ENCODE assay signal across 28 cellular contexts in the genomic region with DNA sequence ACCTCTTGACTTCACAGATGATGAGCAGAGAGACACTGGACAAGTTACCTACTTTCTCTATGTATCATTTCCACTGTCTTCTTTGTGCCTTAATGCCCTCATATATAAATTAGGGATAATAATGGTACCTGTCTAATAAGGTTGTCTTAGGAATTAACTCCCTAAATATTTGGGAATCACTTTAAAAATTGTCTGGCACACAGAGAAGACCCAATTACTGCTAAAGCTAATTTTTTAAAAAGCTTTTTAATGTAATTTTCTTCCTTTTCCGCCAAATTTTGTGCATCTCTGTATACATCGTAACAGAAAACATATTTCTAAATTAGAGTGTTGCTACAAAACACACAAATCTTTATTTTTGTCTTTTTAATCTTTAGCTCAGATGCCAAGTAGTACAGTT.
"Had no signal": no experiment of that assay in that cellular context is flagged by ENCODE, and none has a peak within 500 bp of the region (broad histone marks: within the 10 kb centered on the region; RNA-seq: fewer than 3 reads in every experiment).

No MANE protein-coding gene starts in this region.

- H3K36me3 Mint-ChIP-seq: stimulated activated effector memory CD8-positive, alpha-beta T cell treated with anti-CD3 and anti-CD28 coated beads, Interleukin-12 subunit alpha, Interleukin-12 subunit beta, amount 100 ng/mL, for 72 hours; stimulated activated naive B cell treated with anti-CD40 and anti-IgM and Interleukin-4, amounts not matched to agents 10 μg/mL and 1 μg/mL and 100 μg/mL, for 72 hours had no signal

- H3K36me3 ChIP-seq: neural progenitor cell, ovary, right lobe of liver, sigmoid colon, stomach, thoracic aorta, thyroid gland, tibial nerve, upper lobe of left lung, vagina had no signal

- H3K4me3 ChIP-seq: neural progenitor cell, ovary, psoas muscle, right lobe of liver, sigmoid colon, stomach, thoracic aorta, thyroid gland, tibial nerve, upper lobe of left lung, vagina had no signal

- H3K4me3 Mint-ChIP-seq: nephron; neural progenitor cell; stimulated activated effector memory CD8-positive, alpha-beta T cell treated with anti-CD3 and anti-CD28 coated beads, Interleukin-12 subunit alpha, Interleukin-12 subunit beta, amount 100 ng/mL, for 72 hours; stimulated activated naive B cell treated with anti-CD40 and anti-IgM and Interleukin-4, amounts not matched to agents 10 μg/mL and 1 μg/mL and 100 μg/mL, for 72 hours; stimulated activated naive CD8-positive, alpha-beta T cell treated with anti-CD3 and anti-CD28 coated beads, Interleukin-15, Interleukin-2, amounts not matched to agents 100 ng/mL and 50 ng/mL, for 24 hours had no signal

- FAIRE-seq: small intestine, urothelium cell line had no signal

- H3K27ac ChIP-seq: neural progenitor cell, ovary, parathyroid adenoma, psoas muscle, right lobe of liver, sigmoid colon, stomach, thoracic aorta, thyroid gland, tibial nerve, upper lobe of left lung, vagina had no signal

- ATAC-seq: psoas muscle; right cardiac atrium; right lobe of liver; stimulated activated effector memory CD8-positive, alpha-beta T cell treated with anti-CD3 and anti-CD28 coated beads, Interleukin-12 subunit alpha, Interleukin-12 subunit beta, amount 100 ng/mL, for 72 hours; stimulated activated naive B cell treated with anti-CD40 and anti-IgM and Interleukin-4, amounts not matched to agents 10 μg/mL and 1 μg/mL and 100 μg/mL, for 72 hours had no signal

- H3K4me2 ChIP-seq: neural progenitor cell had no signal

- H3K4me1 ChIP-seq: neural progenitor cell, parathyroid adenoma, psoas muscle, right lobe of liver, sigmoid colon, stomach, thyroid gland, tibial nerve, upper lobe of left lung, vagina had no signal

- H2AFZ ChIP-seq: neural progenitor cell, parathyroid adenoma had no signal

- H3K4me1 Mint-ChIP-seq: nephron; stimulated activated effector memory CD8-positive, alpha-beta T cell treated with anti-CD3 and anti-CD28 coated beads, Interleukin-12 subunit alpha, Interleukin-12 subunit beta, amount 100 ng/mL, for 72 hours; stimulated activated naive B cell treated with anti-CD40 and anti-IgM and Interleukin-4, amounts not matched to agents 10 μg/mL and 1 μg/mL and 100 μg/mL, for 72 hours had no signal

- H3K27me3 Mint-ChIP-seq: progenitor cell of endocrine pancreas; stimulated activated naive B cell treated with anti-CD40 and anti-IgM and Interleukin-4, amounts not matched to agents 10 μg/mL and 1 μg/mL and 100 μg/mL, for 72 hours; stimulated activated naive CD8-positive, alpha-beta T cell treated with anti-CD3 and anti-CD28 coated beads, Interleukin-15, Interleukin-2, amounts not matched to agents 100 ng/mL and 50 ng/mL, for 24 hours had no signal

- H3K9ac ChIP-seq: neural progenitor cell, parathyroid adenoma had no signal

- H3K27me3 ChIP-seq: neural progenitor cell, ovary, right lobe of liver, sigmoid colon, stomach, thyroid gland, tibial nerve, upper lobe of left lung, vagina had no signal

- DNase-seq: occipital lobe; ovary; posterior cingulate gyrus; psoas muscle; right cardiac atrium; right lobe of liver; sigmoid colon; small intestine; stimulated activated CD4-positive, alpha-beta T cell treated with anti-CD3 and anti-CD28 coated beads, Interleukin-15, amount 100 ng/mL, for 24 hours; stimulated activated CD4-positive, alpha-beta T cell treated with anti-CD3 and anti-CD28 coated beads, Interleukin-2, amount 100 ng/mL, for 24 hours; stimulated activated CD4-positive, alpha-beta T cell treated with anti-CD3 and anti-CD28 coated beads, Interleukin-2, amount 100 ng/mL, for 48 hours; stimulated activated CD4-positive, alpha-beta T cell treated with anti-CD3 and anti-CD28 coated beads, Interleukin-4, amount 100 ng/mL, for 24 hours; stimulated activated naive B cell treated with anti-CD40 and anti-IgM and Interleukin-4, amounts not matched to agents 10 μg/mL and 1 μg/mL and 100 μg/mL, for 72 hours; stimulated activated naive CD4-positive, alpha-beta T cell treated with Interleukin-2 at 50 U/mL for 16 hours; stomach; thyroid gland; trophoblast cell; upper lobe of left lung had no signal

- H3K27ac Mint-ChIP-seq: nephron; neural progenitor cell; progenitor cell of endocrine pancreas; stimulated activated effector memory CD8-positive, alpha-beta T cell treated with anti-CD3 and anti-CD28 coated beads, Interleukin-12 subunit alpha, Interleukin-12 subunit beta, amount 100 ng/mL, for 72 hours; stimulated activated naive B cell treated with anti-CD40 and anti-IgM and Interleukin-4, amounts not matched to agents 10 μg/mL and 1 μg/mL and 100 μg/mL, for 72 hours; stimulated activated naive CD8-positive, alpha-beta T cell treated with anti-CD3 and anti-CD28 coated beads, Interleukin-15, Interleukin-2, amounts not matched to agents 100 ng/mL and 50 ng/mL, for 24 hours had no signal

- H3K9me3 ChIP-seq: ovary, right lobe of liver, thyroid gland had no signal

- H3K79me2 ChIP-seq: parathyroid adenoma had no signal
